In genomic region chr22:29205260-29205597, GRCh38 we compare ENCODE assay signal across 8 cellular contexts. TPM values are rescaled to one million over a fixed set of nuclear protein-coding genes. Genes with fewer than 3 reads are reported as not detected.
DNase-seq lines count a peak whose midpoint lies in the region; ATAC-seq and TF ChIP-seq lines count a peak whose summit lies in the region.

No MANE protein-coding gene starts in this region.

- WGBS in mammary epithelial cell (ENCODE audit: low coverage, missing lambda C conversion rate) = 61% methylated on average over 7 of the region's 11 CpGs

- no peak for DNase-seq in mammary epithelial cell
- DNase-seq in naive B cell = no peak
- no peak for DNase-seq in glomerular visceral epithelial cell (ENCODE audit: extremely low spot score)
- DNase-seq in NCI-H1048 (lab: John Stamatoyannopoulos, UW) = no peak
- no peak for DNase-seq in COLO829 (ENCODE audit: low spot score)

- H3K4me2 ChIP-seq in mammary epithelial cell (ENCODE audit: insufficient read depth, low read depth, low read length) = peak overlapping the region; percentile 90

- H3K36me3 Mint-ChIP-seq in naive B cell = no peaks in the 10 kb centered on the region

- TF ChIP-seq CTCF in HEK293 (tag by site-specific recombination; IDR thresholded peaks at IDR 0.05) = peak; percentile 7; the same call in 1 of the 2 replicates
- no peak for TF ChIP-seq CTCF in mammary epithelial cell (conservative IDR thresholded peaks at IDR 0.05 in 1 of 2, IDR thresholded peaks at IDR 0.05 in 1 of 2; ENCODE audit: extremely low read depth in 1 of 2, insufficient read depth in 1 of 2, low read depth in 1 of 2, low read length in 2 of 2)

- no peaks in the 10 kb centered on the region for H4K20me1 ChIP-seq in mammary epithelial cell (ENCODE audit: insufficient read depth, low read length)

- CTCF ChIA-PET in HEK293 (lab: Yijun Ruan, JAX) (interaction anchor here (0.6 to 5.5 kb wide), 8 partner anchors 9 to 568 kb away, joined by 3 to 44 read pairs (median 4); no protein-coding TSS in a partner anchor), mammary epithelial cell (lab: Charles Lee; ENCODE audit: low non-redundant PET) (no interaction called here)

- H3K4me1 ChIP-seq in ACC112 (ENCODE audit: control insufficient read depth, insufficient read depth, low read length, unreplicated experiment) = no peaks in the 10 kb centered on the region
- no peaks in the 10 kb centered on the region for H3K4me1 ChIP-seq in HEK293 (ENCODE audit: control insufficient read depth, insufficient read depth, low read length)
- H3K4me1 ChIP-seq in mammary epithelial cell (ENCODE audit: insufficient read depth, low read length) = peaks cover 3% of the 10 kb centered on the region

- H3K27me3 ChIP-seq in ACC112 (ENCODE audit: insufficient read depth, low read length) (peaks cover 19% of the 10 kb centered on the region), mammary epithelial cell (ENCODE audit: insufficient read depth, low read length) (peaks cover 12% of the 10 kb centered on the region)

- peaks cover 0 to 2% (median 0%) of the 10 kb centered on the region in 7 donors for H3K9me3 Mint-ChIP-seq in naive B cell

- H3K79me2 ChIP-seq in ACC112 (ENCODE audit: control insufficient read depth, insufficient read depth, low read length, unreplicated experiment) (no peaks in the 10 kb centered on the region), mammary epithelial cell (ENCODE audit: insufficient read depth, low read length) (no peaks in the 10 kb centered on the region)

- no TSS peak for BruUV-seq in mammary epithelial cell (replicated peaks; lab: Mats Ljungman, UMichigan)

- H3K27ac ChIP-seq in ACC112 (ENCODE audit: low read depth, low read length) (no peak overlapping the region), HEK293 (ENCODE audit: extremely low read depth, low read depth, low read length) (no peak overlapping the region), mammary epithelial cell (ENCODE audit: insufficient read depth, low read depth, low read length) (no peak overlapping the region)

- H2AFZ ChIP-seq in ACC112 (ENCODE audit: low read length, unreplicated experiment) = no peak overlapping the region
- peak overlapping the region; percentile 70 for H2AFZ ChIP-seq in mammary epithelial cell (ENCODE audit: low read depth, low read length)

- no peak for ATAC-seq in naive B cell (ENCODE audit: low read depth in 2 of 2)
- no peak for ATAC-seq in HG03520 (IDR thresholded peaks at IDR 0.05; ENCODE audit: unreplicated experiment)

- H3K9ac ChIP-seq in mammary epithelial cell (ENCODE audit: insufficient read depth, low read length) = no peak overlapping the region

- H3K4me3 ChIP-seq in ACC112 (ENCODE audit: low read depth, low read length) (peak overlapping the region; percentile 59), HEK293 (ENCODE audit: low read depth, low read length) (peak overlapping the region; percentile 62), mammary epithelial cell (replicated peaks in 1 of 3; ENCODE audit: insufficient read depth in 1 of 3, low read depth in 2 of 3, low read length in 3 of 3) (peak overlapping the region in 2 of 3 experiments; percentile 16 to 40)

- dilution Hi-C loops in mammary epithelial cell (cut with HindIII; ENCODE audit: low sequenced_read_pairs) = loop anchor here (5.0 kb wide), 1 partner anchor 93 kb away; no protein-coding TSS in a partner anchor

- H3K36me3 ChIP-seq in ACC112 (ENCODE audit: insufficient read depth, low read length) (no peaks in the 10 kb centered on the region), HEK293 (ENCODE audit: control insufficient read depth in 2 of 2, insufficient read depth in 1 of 2, low read length in 2 of 2) (no peaks in the 10 kb centered on the region), mammary epithelial cell (ENCODE audit: insufficient read depth, low read length) (no peaks in the 10 kb centered on the region)

- peaks cover 28 to 64% (median 55%) of the 10 kb centered on the region in 3 donors for H3K4me1 Mint-ChIP-seq in naive B cell

- H3K4me3 Mint-ChIP-seq in naive B cell = peak overlapping the region; percentile 16 to 84 (median 44)

- in situ Hi-C loops in mammary epithelial cell (cut with MboI; ENCODE audit: low sequenced_read_pairs in 2 of 2) = no loop called here

- H3K9me3 ChIP-seq in HEK293 (ENCODE audit: control insufficient read depth, insufficient read depth, low read depth, low read length) = no peaks in the 10 kb centered on the region
- H3K9me3 ChIP-seq in mammary epithelial cell (replicated peaks; ENCODE audit: insufficient read depth, low read length) = no peaks in the 10 kb centered on the region

- peaks cover 73 to 88% (median 85%) of the 10 kb centered on the region in 3 donors for H3K27me3 Mint-ChIP-seq in naive B cell

- POLR2A ChIA-PET in HEK293 (lab: Yijun Ruan, JAX) = interaction anchor here (1.3 kb wide), 1 partner anchor 62 kb away, joined by 5 read pairs; the partner anchor contains the start of genes EWSR1 and RHBDD3

- peak overlapping the region in 2 of 6 donors; percentile 32 to 84 for H3K27ac Mint-ChIP-seq in naive B cell

- intact Hi-C loops in mammary epithelial cell (cut with micrococcal nuclease) = no loop called here

TF ChIP-seq in HEK293, 187 proteins besides CTCF, POLR2A, EP300 and RAD21:
- TF ChIP-seq ZNF37A (tag by site-specific recombination; IDR thresholded peaks at IDR 0.05) (no peak), KLF1 (tag by site-specific recombination; IDR thresholded peaks at IDR 0.05) (no peak), SP7 (tag by site-specific recombination; IDR thresholded peaks at IDR 0.05) (peak; percentile 18; the same call in 1 of the 2 replicates), ZBTB17 (tag by site-specific recombination; IDR thresholded peaks at IDR 0.05) (no peak), ZIC2 (tag by site-specific recombination; IDR thresholded peaks at IDR 0.05) (0 out of 2 replicates have a peak, but pooled peaks have one; percentile 8), ZNF473 (tag by site-specific recombination; IDR thresholded peaks at IDR 0.05) (no peak), ZNF2 (tag by site-specific recombination; IDR thresholded peaks at IDR 0.05) (0 out of 2 replicates have a peak, but pooled peaks have one; percentile 19), ZNF580 (tag by site-specific recombination; IDR thresholded peaks at IDR 0.05) (0 out of 2 replicates have a peak, but pooled peaks have one; percentile 47), PRDM1 (tag by site-specific recombination; IDR thresholded peaks at IDR 0.05) (no peak), PRDM10 (tag by site-specific recombination; IDR thresholded peaks at IDR 0.05) (no peak), ZNF174 (tag by site-specific recombination; IDR thresholded peaks at IDR 0.05) (no peak)

RNA-seq across cellular contexts. Expression of gene EMID1, which starts 0.5 kb away (rescaled TPM):
- under 1 TPM in 1 of 2 donors, not detected in 1; 0.67 TPM for total RNA-seq in mammary epithelial cell
- polyA plus RNA-seq in mammary epithelial cell (not detected), naive B cell (ENCODE audit: low read depth in 6 of 6) (not detected)
- not detected for polyA minus RNA-seq in mammary epithelial cell
